In the genomic region with DNA sequence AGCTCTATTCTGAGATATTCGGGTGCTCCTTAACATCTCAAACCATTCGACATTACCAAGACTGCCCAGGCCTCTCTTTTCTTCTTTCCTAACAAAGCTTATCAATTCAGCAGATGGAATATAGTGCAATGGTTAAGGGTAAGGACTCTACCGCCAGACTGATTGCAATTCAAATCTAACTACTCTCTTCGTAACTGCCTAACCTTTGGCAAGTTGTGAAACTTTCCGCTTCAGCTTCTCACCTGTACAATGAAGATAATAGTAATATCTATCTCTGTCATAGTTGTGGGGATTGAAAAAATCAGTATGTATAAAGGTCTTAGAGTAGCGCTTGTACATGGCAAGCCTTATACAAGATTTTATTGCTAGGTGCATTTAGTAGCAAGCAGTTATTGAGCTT, we compare ENCODE assay signal across 8 cellular contexts. TPM values are rescaled to one million over a fixed set of nuclear protein-coding genes. Genes with fewer than 3 reads are reported as not detected.
DNase-seq lines count a peak whose midpoint lies in the region; FAIRE-seq and TF ChIP-seq lines count a peak whose summit lies in the region.

No MANE protein-coding gene starts in this region.

- TF ChIP-seq CTCF in GM12864 (IDR thresholded peaks at IDR 0.05; ENCODE audit: low read depth, low read length, missing control alignments) (no peak), prostate gland (IDR thresholded peaks at IDR 0.05) (no peak)

- no peaks in the 10 kb centered on the region for H3K4me1 ChIP-seq in NT2/D1 (ENCODE audit: insufficient read depth, insufficient read length)
- H3K4me1 ChIP-seq in prostate gland (replicated peaks), result no peaks in the 10 kb centered on the region

- H3K9me3 ChIP-seq in NT2/D1 (ENCODE audit: insufficient read depth, low read length), result no peaks in the 10 kb centered on the region
- no peaks in the 10 kb centered on the region for H3K9me3 ChIP-seq in prostate gland

- FAIRE-seq in HTR-8/SVneo (lab: Jason Lieb, UNC), result no peak

- H3K4me3 ChIP-seq in GM12864 (ENCODE audit: low read depth, low read length) (peak overlapping the region; percentile 57), NT2/D1 (ENCODE audit: insufficient read length, low read depth) (peak overlapping the region; percentile 83), prostate gland (peak overlapping the region; percentile 75 to 77)

- WGBS in prostate gland, result 7% methylated on average over 6 of the region's 6 CpGs

- H3K27me3 ChIP-seq in NT2/D1 (ENCODE audit: insufficient read depth, insufficient read length), result no peaks in the 10 kb centered on the region
- H3K27me3 ChIP-seq in prostate gland (replicated peaks; ENCODE audit: insufficient read depth), result no peaks in the 10 kb centered on the region

- TF ChIP-seq POLR2A in erythroblast (IDR thresholded peaks at IDR 0.05; ENCODE audit: low read length) (no peak), prostate gland (IDR thresholded peaks at IDR 0.05) (no peak)

- DNase-seq in GM12864 (ENCODE audit: low read depth) (no peak), NT2/D1 (ENCODE audit: low read depth, low spot score) (no peak), erythroblast (lab: John Stamatoyannopoulos, UW) (peak; percentile 67 to 77), prostate gland (ENCODE audit: low spot score) (no peak), HTR-8/SVneo (ENCODE audit: insufficient read length, low spot score) (no peak), NCI-H2171 (lab: John Stamatoyannopoulos, UW) (no peak), COLO829 (ENCODE audit: low spot score) (no peak), inferior parietal cortex (ENCODE audit: extremely low spot score) (no peak)

- peak overlapping the region; percentile 89 to 91 for H3K27ac ChIP-seq in prostate gland

- peak overlapping the region; percentile 90 for H3K9ac ChIP-seq in NT2/D1 (ENCODE audit: insufficient read length, low read depth)

- intact Hi-C loops in prostate gland (cut with DNase I), result no loop called here

- H3K36me3 ChIP-seq in NT2/D1 (ENCODE audit: insufficient read depth, insufficient read length, low read length) (peaks cover 15% of the 10 kb centered on the region), prostate gland (no peaks in the 10 kb centered on the region)

RNA-seq across cellular contexts. Expression of a gene that starts 1.0 kb away (rescaled TPM):
- total RNA-seq in prostate gland, result 10 to 100 TPM; 37.5 to 48.4 TPM

RNA-seq across cellular contexts. Expression of a gene that starts 1.5 kb away (rescaled TPM):
- 10 to 100 TPM; 13.8 to 22.7 TPM for total RNA-seq in prostate gland

Comparison
In these comparisons a context has a peak if more than half of its experiments do, and no peak if none do; other contexts are left out.
1. DNase-seq: peak in erythroblast (2 of 2); none in GM12864 (single experiment), NT2/D1 (single experiment), prostate gland (single experiment), HTR-8/SVneo (single experiment), NCI-H2171 (single experiment), COLO829 (single experiment) and inferior parietal cortex (single experiment).
2. Peak in every context shown above with its lines, with median percentiles within 50 percentile points of each other: H3K4me3 ChIP-seq.